Comparison of ENCODE assay signal across 8 cellular contexts in the genomic region with DNA sequence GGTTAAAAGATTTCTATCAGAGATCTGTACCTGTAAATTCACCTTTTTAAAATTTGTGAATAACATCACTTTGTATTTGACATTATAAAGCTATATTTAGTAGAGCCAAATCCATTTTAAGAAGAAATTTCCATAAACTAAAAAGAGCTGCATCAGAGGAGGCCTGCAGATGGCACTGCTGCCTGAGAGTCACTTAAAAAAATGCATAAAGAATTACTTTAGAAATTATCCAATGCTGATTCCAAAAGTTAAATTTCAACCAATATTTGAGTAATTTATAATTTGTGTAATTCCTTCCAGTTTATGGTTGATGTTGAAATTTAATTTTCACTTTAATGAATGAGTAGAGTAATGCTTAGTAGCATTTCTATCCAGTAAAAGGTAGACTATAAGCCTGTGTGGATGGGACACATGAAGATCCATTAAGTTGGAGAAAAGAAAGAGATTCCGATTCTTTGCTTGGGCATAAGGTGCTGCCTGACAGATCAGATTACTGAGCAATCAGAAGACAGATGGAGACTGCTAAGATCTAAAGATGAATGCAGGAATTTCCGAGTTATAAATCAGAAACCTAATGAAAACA. TPM values are rescaled to one million over a fixed set of nuclear protein-coding genes. Genes with fewer than 3 reads are reported as not detected.
DNase-seq lines count a peak whose midpoint lies in the region; ATAC-seq, FAIRE-seq and TF ChIP-seq lines count a peak whose summit lies in the region.

No MANE protein-coding gene starts in this region.

- H4K20me1 ChIP-seq in Loucy (ENCODE audit: insufficient read depth, low read length, poor library complexity, severe bottlenecking) (no peaks in the 10 kb centered on the region), mammary epithelial cell (ENCODE audit: insufficient read depth, low read length) (no peaks in the 10 kb centered on the region)

- H3K9me3 ChIP-seq in Loucy (ENCODE audit: insufficient read depth, low read depth, low read length): no peaks in the 10 kb centered on the region
- no peaks in the 10 kb centered on the region for H3K9me3 ChIP-seq in mammary epithelial cell (replicated peaks; ENCODE audit: insufficient read depth, low read length)

- no peak overlapping the region for H3K27ac ChIP-seq in mammary epithelial cell (ENCODE audit: insufficient read depth, low read depth, low read length)

- 71% methylated on average over 2 of the region's 2 CpGs for WGBS in mammary epithelial cell (ENCODE audit: low coverage, missing lambda C conversion rate)

- no peaks in the 10 kb centered on the region for H3F3A ChIP-seq in Loucy (ENCODE audit: low read depth)

- H2AFZ ChIP-seq in Loucy (ENCODE audit: low read length) (no peak overlapping the region), mammary epithelial cell (ENCODE audit: low read depth, low read length) (no peak overlapping the region)

- H3K79me2 ChIP-seq in Loucy (ENCODE audit: insufficient read depth, low read length) (no peaks in the 10 kb centered on the region), mammary epithelial cell (ENCODE audit: insufficient read depth, low read length) (no peaks in the 10 kb centered on the region)

- FAIRE-seq in D721Med (lab: Jason Lieb, UNC): no peak

- ATAC-seq in HG02870 (IDR thresholded peaks at IDR 0.05; ENCODE audit: unreplicated experiment) (no peak), HG03280 (IDR thresholded peaks at IDR 0.05; ENCODE audit: unreplicated experiment) (no peak)

- no peaks in the 10 kb centered on the region for H3K27me3 ChIP-seq in Loucy (ENCODE audit: insufficient read depth, low read length, poor library complexity, severe bottlenecking)
- H3K27me3 ChIP-seq in mammary epithelial cell (ENCODE audit: insufficient read depth, low read length): no peaks in the 10 kb centered on the region

- H3K9ac ChIP-seq in Loucy (ENCODE audit: low read depth, low read length, poor library complexity, severe bottlenecking): no peak overlapping the region
- H3K9ac ChIP-seq in mammary epithelial cell (ENCODE audit: insufficient read depth, low read length): no peak overlapping the region

- BruUV-seq in mammary epithelial cell (replicated peaks; lab: Mats Ljungman, UMichigan): no TSS peak

- CTCF ChIA-PET in mammary epithelial cell (lab: Charles Lee; ENCODE audit: low non-redundant PET): interaction anchor here (0.7 kb wide), 2 partner anchors 318 to 617 kb away, joined by 3 to 4 read pairs; no protein-coding TSS in a partner anchor

- DNase-seq in D721Med (ENCODE audit: insufficient read length, low spot score) (no peak), mammary epithelial cell (no peak), myocyte (ENCODE audit: low read depth) (peak; percentile 40), SIG-M5 (lab: John Stamatoyannopoulos, UW) (no peak)
- no peak for DNase-seq in activated T-cell treated with anti-CD3 and anti-CD28 coated beads, Interleukin-2, amount 50 U/mL, for 1 hour

- H3K9me2 ChIP-seq in Loucy (replicated peaks; ENCODE audit: low read depth, low read length): no peaks in the 10 kb centered on the region

- H3K4me1 ChIP-seq in Loucy (ENCODE audit: insufficient read depth, low read length, poor library complexity, severe bottlenecking) (no peaks in the 10 kb centered on the region), mammary epithelial cell (ENCODE audit: insufficient read depth, low read length) (no peaks in the 10 kb centered on the region)

- TF ChIP-seq CTCF in D721Med (IDR thresholded peaks at IDR 0.05; ENCODE audit: insufficient read depth, missing control alignments): peak; percentile 56
- peak; percentile 76 for TF ChIP-seq CTCF in Loucy (conservative IDR thresholded peaks at IDR 0.05; ENCODE audit: low read length)
- TF ChIP-seq CTCF in mammary epithelial cell (conservative IDR thresholded peaks at IDR 0.05 in 1 of 2, IDR thresholded peaks at IDR 0.05 in 1 of 2; ENCODE audit: extremely low read depth in 1 of 2, insufficient read depth in 1 of 2, low read depth in 1 of 2, low read length in 2 of 2): peak; percentile 68 to 73

- no peak overlapping the region for H3K4me3 ChIP-seq in Loucy (ENCODE audit: low read length, poor library complexity, severe bottlenecking)
- H3K4me3 ChIP-seq in mammary epithelial cell (replicated peaks in 1 of 3; ENCODE audit: insufficient read depth in 1 of 3, low read depth in 2 of 3, low read length in 3 of 3): no peak overlapping the region

- dilution Hi-C loops in mammary epithelial cell (cut with HindIII; ENCODE audit: low sequenced_read_pairs): no loop called here

- H3K36me3 ChIP-seq in Loucy (ENCODE audit: insufficient read depth, low read length) (peaks cover under 1% of the 10 kb centered on the region; the same call in 1 of the 2 replicates), mammary epithelial cell (ENCODE audit: insufficient read depth, low read length) (no peaks in the 10 kb centered on the region)

- in situ Hi-C loops in mammary epithelial cell (cut with MboI; ENCODE audit: low sequenced_read_pairs in 2 of 2): loop anchor here (5.0 to 25.0 kb wide), 3 partner anchors 117 to 1267 kb away; no protein-coding TSS in a partner anchor

- intact Hi-C loops in mammary epithelial cell (cut with micrococcal nuclease): loop anchor here (1.0 to 2.0 kb wide), 3 partner anchors 120 to 1267 kb away; no protein-coding TSS in a partner anchor

- no peak overlapping the region for H3K4me2 ChIP-seq in Loucy (ENCODE audit: low read depth, low read length, poor library complexity, severe bottlenecking)
- no peak overlapping the region for H3K4me2 ChIP-seq in mammary epithelial cell (ENCODE audit: insufficient read depth, low read depth, low read length)

RNA-seq across cellular contexts. Expression of gene RPE65, which starts 20.7 kb away (rescaled TPM):
- total RNA-seq in mammary epithelial cell (under 1 TPM in 1 of 2 donors, not detected in 1; under 0.01 TPM), myocyte (0.36 and 0.80 TPM in 2 replicates)
- polyA plus RNA-seq in mammary epithelial cell: not detected
- not detected for polyA minus RNA-seq in mammary epithelial cell
- not detected for polyA plus RNA-seq in myocyte (2012)

RNA-seq across cellular contexts. Expression of gene DEPDC1, which starts 26.4 kb away (rescaled TPM):
- 10 to 100 TPM in 1 of 2 donors, under 1 TPM in 1; 0.67 to 24.1 TPM for total RNA-seq in mammary epithelial cell
- polyA plus RNA-seq in mammary epithelial cell: 12.3 TPM
- polyA minus RNA-seq in mammary epithelial cell: 15.2 TPM
- 1.0 and 1.6 TPM in 2 replicates for total RNA-seq in myocyte
- polyA plus RNA-seq in myocyte (2012): 0.32 TPM
